In the genomic region with DNA sequence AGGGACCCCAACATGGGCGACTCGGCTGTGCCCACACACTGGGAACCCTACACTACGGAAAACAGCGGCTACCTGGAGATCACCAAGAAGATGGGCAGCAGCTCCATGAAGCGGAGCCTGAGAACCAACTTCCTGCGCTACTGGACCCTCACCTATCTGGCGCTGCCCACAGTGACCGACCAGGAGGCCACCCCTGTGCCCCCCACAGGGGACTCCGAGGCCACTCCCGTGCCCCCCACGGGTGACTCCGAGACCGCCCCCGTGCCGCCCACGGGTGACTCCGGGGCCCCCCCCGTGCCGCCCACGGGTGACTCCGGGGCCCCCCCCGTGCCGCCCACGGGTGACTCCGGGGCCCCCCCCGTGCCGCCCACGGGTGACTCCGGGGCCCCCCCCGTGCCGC, we compare ENCODE assay signal across 1 cellular context. TPM values are rescaled to one million over a fixed set of nuclear protein-coding genes. Genes with fewer than 3 reads are reported as not detected.
"Had no signal": no experiment of that assay in that cellular context is flagged by ENCODE, and none has a peak within 500 bp of the region (broad histone marks: within the 10 kb centered on the region; RNA-seq: fewer than 3 reads in every experiment).

No MANE protein-coding gene starts in this region.

RNA-seq across cellular contexts. Expression of a gene that starts 9.2 kb away (rescaled TPM):
- total RNA-seq: skeletal muscle tissue had no signal
